8 cellular contexts compared by ENCODE assay signal in genomic region chr16:81478876-81479496, GRCh38. TPM values are rescaled to one million over a fixed set of nuclear protein-coding genes. Genes with fewer than 3 reads are reported as not detected.
DNase-seq lines count a peak whose midpoint lies in the region; ATAC-seq and TF ChIP-seq lines count a peak whose summit lies in the region.

No MANE protein-coding gene starts in this region.

- H3K4me1 Mint-ChIP-seq in activated CD4-positive, alpha-beta T cell treated with anti-CD3 and anti-CD28 coated beads, Interleukin-2, amount 10 ng/mL, durations not matched to agents 7 days and 5 days: peaks cover 77% of the 10 kb centered on the region
- H3K4me1 Mint-ChIP-seq in activated naive CD8-positive, alpha-beta T cell treated with anti-CD3 and anti-CD28 coated beads, Interleukin-2, amount 50 U/mL, for 24 hours: peaks cover 78% of the 10 kb centered on the region
- H3K4me1 Mint-ChIP-seq in naive thymus-derived CD8-positive, alpha-beta T cell: peaks cover 35 to 94% (median 88%) of the 10 kb centered on the region in 4 donors
- peaks cover 36% of the 10 kb centered on the region for H3K4me1 Mint-ChIP-seq in Calu3 (ENCODE audit: low read depth, unreplicated experiment)

- intact Hi-C loops in Calu3 (cut with micrococcal nuclease; ENCODE audit: unreplicated experiment): no loop called here

- no peak overlapping the region for H3K4me3 Mint-ChIP-seq in activated CD4-positive, alpha-beta T cell treated with anti-CD3 and anti-CD28 coated beads, Interleukin-2, amount 10 ng/mL, durations not matched to agents 7 days and 5 days
- H3K4me3 Mint-ChIP-seq in activated naive CD8-positive, alpha-beta T cell treated with anti-CD3 and anti-CD28 coated beads, Interleukin-2, amount 50 U/mL, for 24 hours: peak overlapping the region; percentile 36
- peak overlapping the region in 8 of 10 donors; percentile 20 to 66 (median 36) for H3K4me3 Mint-ChIP-seq in naive thymus-derived CD8-positive, alpha-beta T cell
- H3K4me3 Mint-ChIP-seq in Calu3 (ENCODE audit: low read depth, unreplicated experiment): no peak overlapping the region

- POLR2A ChIA-PET in activated CD4-positive, alpha-beta T cell treated with anti-CD3 and anti-CD28 coated beads, Interleukin-2, amount 10 ng/mL, durations not matched to agents 7 days and 5 days (lab: Charles Lee): interaction anchor here (1.1 kb wide), 1 partner anchor 9 kb away, joined by 4 read pairs; no protein-coding TSS in a partner anchor
- POLR2A ChIA-PET in naive thymus-derived CD8-positive, alpha-beta T cell (lab: Charles Lee): interaction anchor here (0.6 to 0.9 kb wide), 3 partner anchors 9 to 23 kb away, joined by 3 to 4 read pairs (median 4); no protein-coding TSS in a partner anchor

- no peaks in the 10 kb centered on the region for H3K27me3 Mint-ChIP-seq in activated CD4-positive, alpha-beta T cell treated with anti-CD3 and anti-CD28 coated beads, Interleukin-2, amount 10 ng/mL, durations not matched to agents 7 days and 5 days
- no peaks in the 10 kb centered on the region for H3K27me3 Mint-ChIP-seq in activated naive CD8-positive, alpha-beta T cell treated with anti-CD3 and anti-CD28 coated beads, Interleukin-2, amount 50 U/mL, for 24 hours
- no peaks in the 10 kb centered on the region for H3K27me3 Mint-ChIP-seq in naive thymus-derived CD8-positive, alpha-beta T cell
- no peaks in the 10 kb centered on the region for H3K27me3 Mint-ChIP-seq in Calu3 (ENCODE audit: unreplicated experiment)

- ATAC-seq in HG03108 (IDR thresholded peaks at IDR 0.05; ENCODE audit: unreplicated experiment): peak; percentile 43
- peak; percentile 26 for ATAC-seq in activated naive CD8-positive, alpha-beta T cell treated with anti-CD3 and anti-CD28 coated beads, Interleukin-2, amount 50 U/mL, for 24 hours
- ATAC-seq in naive thymus-derived CD8-positive, alpha-beta T cell: peak in 1 of 2 donors; percentile 42

- H3K36me3 Mint-ChIP-seq in activated CD4-positive, alpha-beta T cell treated with anti-CD3 and anti-CD28 coated beads, Interleukin-2, amount 10 ng/mL, durations not matched to agents 7 days and 5 days (ENCODE audit: low read depth): peaks cover 27% of the 10 kb centered on the region
- peaks cover 3% of the 10 kb centered on the region for H3K36me3 Mint-ChIP-seq in activated naive CD8-positive, alpha-beta T cell treated with anti-CD3 and anti-CD28 coated beads, Interleukin-2, amount 50 U/mL, for 24 hours (ENCODE audit: low read depth)
- peaks cover 0 to 12% (median 7%) of the 10 kb centered on the region in 3 donors for H3K36me3 Mint-ChIP-seq in naive thymus-derived CD8-positive, alpha-beta T cell
- peaks cover 16% of the 10 kb centered on the region for H3K36me3 Mint-ChIP-seq in Calu3 (ENCODE audit: insufficient read depth, unreplicated experiment)

- BruUV-seq in Calu3 (replicated peaks; lab: Mats Ljungman, UMichigan): no TSS peak

- no peak for DNase-seq in activated CD4-positive, alpha-beta T cell treated with anti-CD3 and anti-CD28 coated beads, Interleukin-2, amount 10 ng/mL, durations not matched to agents 7 days and 5 days
- DNase-seq in activated CD4-positive, alpha-beta T cell treated with anti-CD3 and anti-CD28 coated beads for 4 hours: no peak
- DNase-seq in activated naive CD8-positive, alpha-beta T cell treated with anti-CD3 and anti-CD28 coated beads, Interleukin-2, amount 50 U/mL, for 24 hours: peak; percentile 29
- peak in 1 of 10 donors; percentile 49 for DNase-seq in naive thymus-derived CD8-positive, alpha-beta T cell
- no peak for DNase-seq in NCI-H187 treated with DMSO at 0.1 percent for 48 hours (lab: John Stamatoyannopoulos, UW)
- DNase-seq in DMS153 (lab: John Stamatoyannopoulos, UW): no peak
- no peak for DNase-seq in Calu3

- no peaks in the 10 kb centered on the region for H3K9me3 Mint-ChIP-seq in activated CD4-positive, alpha-beta T cell treated with anti-CD3 and anti-CD28 coated beads, Interleukin-2, amount 10 ng/mL, durations not matched to agents 7 days and 5 days
- no peaks in the 10 kb centered on the region for H3K9me3 Mint-ChIP-seq in activated naive CD8-positive, alpha-beta T cell treated with anti-CD3 and anti-CD28 coated beads, Interleukin-2, amount 50 U/mL, for 24 hours
- no peaks in the 10 kb centered on the region for H3K9me3 Mint-ChIP-seq in naive thymus-derived CD8-positive, alpha-beta T cell
- peaks cover 3% of the 10 kb centered on the region for H3K9me3 Mint-ChIP-seq in Calu3 (ENCODE audit: low read depth, unreplicated experiment)

- H3K27ac Mint-ChIP-seq in activated CD4-positive, alpha-beta T cell treated with anti-CD3 and anti-CD28 coated beads, Interleukin-2, amount 10 ng/mL, durations not matched to agents 7 days and 5 days: peak overlapping the region; percentile 19
- H3K27ac Mint-ChIP-seq in activated naive CD8-positive, alpha-beta T cell treated with anti-CD3 and anti-CD28 coated beads, Interleukin-2, amount 50 U/mL, for 24 hours: peak overlapping the region; percentile 73
- H3K27ac Mint-ChIP-seq in naive thymus-derived CD8-positive, alpha-beta T cell: peak overlapping the region in 8 of 10 donors; percentile 22 to 80 (median 74)
- no peak overlapping the region for H3K27ac Mint-ChIP-seq in Calu3 (ENCODE audit: unreplicated experiment)

- CTCF ChIA-PET in activated CD4-positive, alpha-beta T cell treated with anti-CD3 and anti-CD28 coated beads, Interleukin-2, amount 10 ng/mL, durations not matched to agents 7 days and 5 days (lab: Charles Lee): interaction anchor here (0.6 to 1.3 kb wide), 4 partner anchors 9 to 62 kb away, joined by 3 to 4 read pairs (median 3); no protein-coding TSS in a partner anchor
- CTCF ChIA-PET in Calu3 (lab: Charles Lee): no interaction called here

- TF ChIP-seq CTCF in Calu3 (IDR thresholded peaks at IDR 0.05; ENCODE audit: unreplicated experiment): no peak

RNA-seq across cellular contexts. Expression of gene CMIP, which starts 34.4 kb away (rescaled TPM):
- 10 to 100 TPM; 44.7 to 46.8 TPM for total RNA-seq in activated CD4-positive, alpha-beta T cell treated with anti-CD3 and anti-CD28 coated beads, Interleukin-2, amount 10 ng/mL, durations not matched to agents 7 days and 5 days
- total RNA-seq in naive thymus-derived CD8-positive, alpha-beta T cell: 10 to 100 TPM; 38.8 to 41.5 TPM
- 1 to 10 TPM in 1 of 3 donors, under 1 TPM in 2; 0.31 to 1.3 (median 0.65) TPM for polyA plus RNA-seq in naive thymus-derived CD8-positive, alpha-beta T cell
- total RNA-seq in Calu3 (2022): 79.9 and 82.7 TPM in 2 replicates

Comparison
In these comparisons a context has a peak if more than half of its experiments do, and no peak if none do; other contexts are left out.
1. H3K4me3 Mint-ChIP-seq: peak in activated naive CD8-positive, alpha-beta T cell treated with anti-CD3 and anti-CD28 coated beads, Interleukin-2, amount 50 U/mL, for 24 hours (single experiment) and naive thymus-derived CD8-positive, alpha-beta T cell (8 of 10); none in activated CD4-positive, alpha-beta T cell treated with anti-CD3 and anti-CD28 coated beads, Interleukin-2, amount 10 ng/mL, durations not matched to agents 7 days and 5 days (single experiment) and Calu3 (single experiment).